ENCODE assay signal across 9 cellular contexts in genomic region chr19:41997121-41997850, GRCh38. TPM values are rescaled to one million over a fixed set of nuclear protein-coding genes. Genes with fewer than 3 reads are reported as not detected.
DNase-seq lines count a peak whose midpoint lies in the region; ATAC-seq and TF ChIP-seq lines count a peak whose summit lies in the region.
"Had no signal": no experiment of that assay in that cellular context is flagged by ENCODE, and none has a peak within 500 bp of the region (broad histone marks: within the 10 kb centered on the region; RNA-seq: fewer than 3 reads in every experiment).

No MANE protein-coding gene starts in this region.

- H3K9me3 Mint-ChIP-seq in neural progenitor cell: peaks cover 2% of the 10 kb centered on the region

- H3K4me1 Mint-ChIP-seq in neural progenitor cell: peaks cover 47% of the 10 kb centered on the region

- H3K27ac Mint-ChIP-seq in neural progenitor cell: no peak overlapping the region

- H3F3A ChIP-seq in MM.1S (ENCODE audit: insufficient read depth, low read length) (no peaks in the 10 kb centered on the region), neural progenitor cell (ENCODE audit: low read depth) (peaks cover 34% of the 10 kb centered on the region)

- H3K4me3 Mint-ChIP-seq in neural progenitor cell: peak overlapping the region; percentile 72

- no peaks in the 10 kb centered on the region for H3K9me3 ChIP-seq in MM.1S (replicated peaks; ENCODE audit: insufficient read depth, low read length)
- H3K9me3 ChIP-seq in neural progenitor cell (ENCODE audit: low read depth): no peaks in the 10 kb centered on the region

- H3K36me3 ChIP-seq in MM.1S (replicated peaks; ENCODE audit: insufficient read depth, low read length) (no peaks in the 10 kb centered on the region), neural progenitor cell (no peaks in the 10 kb centered on the region)

- H3K9me2 ChIP-seq in MM.1S (replicated peaks; ENCODE audit: insufficient read depth, low read length): no peaks in the 10 kb centered on the region

- H2AFZ ChIP-seq in MM.1S (ENCODE audit: low read length) (no peak overlapping the region), neural progenitor cell (replicated peaks) (no peak overlapping the region)

- no peak for ATAC-seq in HG02970 (IDR thresholded peaks at IDR 0.05; ENCODE audit: low FRiP score, unreplicated experiment)

- H4K20me1 ChIP-seq in MM.1S (ENCODE audit: insufficient read depth, low read length) (no peaks in the 10 kb centered on the region), neural progenitor cell (ENCODE audit: low read depth) (peaks cover 60% of the 10 kb centered on the region)

- H3K9ac ChIP-seq in MM.1S (ENCODE audit: low read length) (no peak overlapping the region), neural progenitor cell (no peak overlapping the region)

- H3K27me3 Mint-ChIP-seq in neural progenitor cell (ENCODE audit: insufficient read depth, low read depth): peaks cover 66% of the 10 kb centered on the region

- H3K27ac ChIP-seq in MM.1S (ENCODE audit: low read length) (no peak overlapping the region), neural progenitor cell (no peak overlapping the region)

- H3K36me3 Mint-ChIP-seq in neural progenitor cell: no peaks in the 10 kb centered on the region

- H3K79me2 ChIP-seq in MM.1S (ENCODE audit: low read length) (no peaks in the 10 kb centered on the region), neural progenitor cell (ENCODE audit: low read depth) (no peaks in the 10 kb centered on the region)

- DNase-seq in ELF-1 (ENCODE audit: low read depth, low spot score): peak; percentile 75
- DNase-seq in MM.1S: peak; percentile 27
- peak; percentile 79 for DNase-seq in activated CD8-positive, alpha-beta memory T cell treated with anti-CD3 and anti-CD28 coated beads, Interleukin-2, amount 50 U/mL, for 48 hours
- peak; percentile 48 for DNase-seq in fibroblast of pulmonary artery (ENCODE audit: low read depth)
- DNase-seq in neural progenitor cell (ENCODE audit: low spot score): peak; percentile 90
- DNase-seq in NCI-H345 (lab: John Stamatoyannopoulos, UW): no peak
- no peak for DNase-seq in NCI-H187 (lab: John Stamatoyannopoulos, UW)

- H3K4me3 ChIP-seq in MM.1S (ENCODE audit: low read length) (no peak overlapping the region), fibroblast of pulmonary artery (replicated peaks; ENCODE audit: low read depth, low read length) (no peak overlapping the region), neural progenitor cell (no peak overlapping the region)
- H3K4me3 ChIP-seq: lung had no signal

- H3K4me1 ChIP-seq in MM.1S (ENCODE audit: low read length) (no peaks in the 10 kb centered on the region), neural progenitor cell (peaks cover 4% of the 10 kb centered on the region)

- H3K27me3 ChIP-seq in MM.1S (replicated peaks; ENCODE audit: insufficient read depth, low read length) (peaks cover 83% of the 10 kb centered on the region), neural progenitor cell (peaks cover 100% of the 10 kb centered on the region)

- TF ChIP-seq CTCF in MM.1S (IDR thresholded peaks at IDR 0.05; ENCODE audit: low read length): no peak
- no peak for TF ChIP-seq CTCF in fibroblast of pulmonary artery (IDR thresholded peaks at IDR 0.05; ENCODE audit: low read length, missing control alignments)
- no peak for TF ChIP-seq CTCF in neural progenitor cell (IDR thresholded peaks at IDR 0.05)

- H3K4me2 ChIP-seq in MM.1S (ENCODE audit: low read depth, low read length) (peak overlapping the region; percentile 16; the same call in 1 of the 2 replicates), neural progenitor cell (peak overlapping the region; percentile 42)

RNA-seq across cellular contexts. Expression of gene ATP1A3, which starts 3.3 kb away (rescaled TPM):
- total RNA-seq in neural progenitor cell (ENCODE audit: low replicate concordance): 1.6 TPM in 1 of 2 replicates, not detected in the other

RNA-seq across cellular contexts. Expression of gene RABAC1, which starts 38.2 kb away (rescaled TPM):
- total RNA-seq in neural progenitor cell (ENCODE audit: low replicate concordance): 33.1 and 108 TPM in 2 replicates

Comparison
In these comparisons a context has a peak if more than half of its experiments do, and no peak if none do; other contexts are left out.
1. DNase-seq: peak in ELF-1 (single experiment), MM.1S (single experiment), activated CD8-positive, alpha-beta memory T cell treated with anti-CD3 and anti-CD28 coated beads, Interleukin-2, amount 50 U/mL, for 48 hours (single experiment), fibroblast of pulmonary artery (single experiment) and neural progenitor cell (single experiment); none in NCI-H345 (single experiment) and NCI-H187 (0 of 2).